Comparison of ENCODE assay signal across 1 cellular context in genomic region chr16:30942421-30942796, GRCh38.
TF ChIP-seq lines count a peak whose summit lies in the region.

No MANE protein-coding gene starts in this region.

TF ChIP-seq in IMR-90, 13 proteins besides CTCF, POLR2A, EP300 and RAD21 (continued from another document):
- TF ChIP-seq CEBPB (IDR thresholded peaks at IDR 0.05; ENCODE audit: low read depth, low read length) = no peak
TF ChIP-seq in IMR-90: peak in this region for 0.
